1 cellular context compared by ENCODE assay signal in the genomic region with DNA sequence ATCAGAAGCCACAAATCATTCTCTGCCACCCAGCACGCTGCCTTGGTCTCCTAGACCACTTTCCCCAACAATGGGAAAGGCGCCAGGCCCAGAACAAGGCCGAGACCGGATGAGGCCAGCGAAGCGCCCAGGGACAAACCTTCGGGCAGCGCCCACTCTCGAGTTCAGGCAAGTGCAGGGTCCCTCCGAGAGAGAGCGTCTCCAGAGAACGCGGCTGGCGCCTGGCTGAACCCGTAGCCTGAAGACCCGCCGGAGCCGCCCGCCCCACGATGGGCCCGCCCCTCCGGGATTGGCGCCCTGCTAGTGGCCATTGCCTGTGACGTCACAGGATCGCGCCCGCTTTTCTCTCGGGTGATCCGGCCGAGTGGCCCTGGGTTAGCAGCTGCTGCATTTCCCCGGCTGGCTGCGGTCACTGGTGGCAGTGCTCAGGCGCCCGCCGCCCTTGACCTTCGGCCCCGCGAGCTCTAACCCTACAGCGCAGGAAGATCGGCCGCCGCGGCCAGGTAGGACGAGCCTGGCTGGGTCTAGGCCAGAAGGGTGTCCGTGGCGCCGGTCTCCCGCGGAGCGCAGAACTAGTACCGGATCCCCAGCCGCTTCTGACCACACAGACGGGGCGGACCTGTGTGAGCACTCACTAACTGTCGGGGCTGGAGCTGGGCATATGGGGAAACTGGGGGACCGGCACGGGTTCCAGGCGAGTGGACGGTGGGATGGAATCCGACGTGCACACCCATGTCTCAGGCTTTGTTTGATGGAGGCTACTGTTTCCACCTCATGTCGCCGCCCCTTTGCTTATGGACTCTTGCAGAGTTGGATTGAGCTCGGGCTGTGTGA.
TF ChIP-seq lines count a peak whose summit lies in the region.

A gene with protein sequence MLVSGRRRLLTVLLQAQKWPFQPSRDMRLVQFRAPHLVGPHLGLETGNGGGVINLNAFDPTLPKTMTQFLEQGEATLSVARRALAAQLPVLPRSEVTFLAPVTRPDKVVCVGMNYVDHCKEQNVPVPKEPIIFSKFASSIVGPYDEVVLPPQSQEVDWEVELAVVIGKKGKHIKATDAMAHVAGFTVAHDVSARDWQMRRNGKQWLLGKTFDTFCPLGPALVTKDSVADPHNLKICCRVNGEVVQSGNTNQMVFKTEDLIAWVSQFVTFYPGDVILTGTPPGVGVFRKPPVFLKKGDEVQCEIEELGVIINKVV (plus strand): TSS at position 339 of the 834 bp plus-strand sequence. CDS start 2,851 bp downstream, outside the sequence.

TF ChIP-seq in HEK293, 187 proteins besides CTCF, POLR2A, EP300 and RAD21 (continued from another document and continues in another):
- TF ChIP-seq PRDM2 (tag by site-specific recombination; IDR thresholded peaks at IDR 0.05; ENCODE audit: borderline replicate concordance), result no peak
- TF ChIP-seq ZSCAN30 (tag by site-specific recombination; IDR thresholded peaks at IDR 0.05), result no peak
- TF ChIP-seq ZFP69B (tag by site-specific recombination; IDR thresholded peaks at IDR 0.05), result no peak
- no peak; the same call in 1 of the 2 replicates for TF ChIP-seq ZBTB20 (tag by site-specific recombination; IDR thresholded peaks at IDR 0.05)
- TF ChIP-seq ZNF398 (tag by site-specific recombination; IDR thresholded peaks at IDR 0.05), result peak; percentile 18; the same call in 1 of the 2 replicates
- no peak for TF ChIP-seq ZNF555 (tag by site-specific recombination; conservative IDR thresholded peaks at IDR 0.05)
- peak; percentile 47; the same call in 1 of the 2 replicates for TF ChIP-seq KLF16 (tag by site-specific recombination; IDR thresholded peaks at IDR 0.05)
- TF ChIP-seq ZNF792 (tag by site-specific recombination; IDR thresholded peaks at IDR 0.05), result no peak
- no peak for TF ChIP-seq ZNF677 (tag by site-specific recombination; IDR thresholded peaks at IDR 0.05)
- TF ChIP-seq, protein P1, sequence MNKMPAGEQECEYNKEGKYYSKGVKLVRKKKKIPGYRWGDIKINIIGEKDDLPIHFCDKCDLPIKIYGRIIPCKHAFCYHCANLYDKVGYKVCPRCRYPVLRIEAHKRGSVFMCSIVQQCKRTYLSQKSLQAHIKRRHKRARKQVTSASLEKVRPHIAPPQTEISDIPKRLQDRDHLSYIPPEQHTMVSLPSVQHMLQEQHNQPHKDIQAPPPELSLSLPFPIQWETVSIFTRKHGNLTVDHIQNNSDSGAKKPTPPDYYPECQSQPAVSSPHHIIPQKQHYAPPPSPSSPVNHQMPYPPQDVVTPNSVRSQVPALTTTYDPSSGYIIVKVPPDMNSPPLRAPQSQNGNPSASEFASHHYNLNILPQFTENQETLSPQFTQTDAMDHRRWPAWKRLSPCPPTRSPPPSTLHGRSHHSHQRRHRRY (tag by site-specific recombination; IDR thresholded peaks at IDR 0.05), result no peak
- TF ChIP-seq ZBTB17 (tag by site-specific recombination; IDR thresholded peaks at IDR 0.05), result peak; percentile 81
- no peak for TF ChIP-seq ZNF248 (tag by site-specific recombination; IDR thresholded peaks at IDR 0.05)
- TF ChIP-seq ZBTB1 (tag by site-specific recombination; IDR thresholded peaks at IDR 0.05), result no peak
- peak; percentile 77 for TF ChIP-seq SP2 (tag by site-specific recombination; IDR thresholded peaks at IDR 0.05)
- 0 out of 2 replicates have a peak, but pooled peaks have one; percentile 30 for TF ChIP-seq ZNF777 (tag by site-specific recombination; IDR thresholded peaks at IDR 0.05; ENCODE audit: borderline replicate concordance)
- no peak for TF ChIP-seq ZNF626 (tag by site-specific recombination; IDR thresholded peaks at IDR 0.05)
- no peak for TF ChIP-seq KLF7 (tag by site-specific recombination; IDR thresholded peaks at IDR 0.05; ENCODE audit: borderline replicate concordance)
- no peak for TF ChIP-seq ZNF624 (tag by site-specific recombination; IDR thresholded peaks at IDR 0.05)
- no peak for TF ChIP-seq ZNF549 (tag by site-specific recombination; IDR thresholded peaks at IDR 0.05)
- TF ChIP-seq ZNF223 (tag by site-specific recombination; IDR thresholded peaks at IDR 0.05), result no peak
- TF ChIP-seq ZNF10 (tag by site-specific recombination; IDR thresholded peaks at IDR 0.05), result 0 out of 2 replicates have a peak, but pooled peaks have one; percentile 35
- TF ChIP-seq ZNF639 (tag by site-specific recombination; IDR thresholded peaks at IDR 0.05), result no peak
- peak; percentile 19 for TF ChIP-seq GLIS2 (tag by site-specific recombination; IDR thresholded peaks at IDR 0.05)
- no peak for TF ChIP-seq ZFP41 (tag by site-specific recombination; IDR thresholded peaks at IDR 0.05; ENCODE audit: borderline replicate concordance)
- TF ChIP-seq KLF17 (tag by site-specific recombination; IDR thresholded peaks at IDR 0.05), result no peak
- TF ChIP-seq ZNF132 (tag by site-specific recombination; IDR thresholded peaks at IDR 0.05; ENCODE audit: borderline replicate concordance), result no peak
- TF ChIP-seq ZSCAN16 (tag by site-specific recombination; IDR thresholded peaks at IDR 0.05), result no peak
- TF ChIP-seq ZNF26 (tag by site-specific recombination; IDR thresholded peaks at IDR 0.05), result no peak
- no peak for TF ChIP-seq ZNF785 (tag by site-specific recombination; IDR thresholded peaks at IDR 0.05)
- TF ChIP-seq ZNF561 (tag by site-specific recombination; IDR thresholded peaks at IDR 0.05; ENCODE audit: borderline replicate concordance), result no peak
- no peak for TF ChIP-seq FEZF1 (tag by site-specific recombination; IDR thresholded peaks at IDR 0.05)
- no peak for TF ChIP-seq ZNF114 (tag by site-specific recombination; IDR thresholded peaks at IDR 0.05)
- TF ChIP-seq, protein P2, sequence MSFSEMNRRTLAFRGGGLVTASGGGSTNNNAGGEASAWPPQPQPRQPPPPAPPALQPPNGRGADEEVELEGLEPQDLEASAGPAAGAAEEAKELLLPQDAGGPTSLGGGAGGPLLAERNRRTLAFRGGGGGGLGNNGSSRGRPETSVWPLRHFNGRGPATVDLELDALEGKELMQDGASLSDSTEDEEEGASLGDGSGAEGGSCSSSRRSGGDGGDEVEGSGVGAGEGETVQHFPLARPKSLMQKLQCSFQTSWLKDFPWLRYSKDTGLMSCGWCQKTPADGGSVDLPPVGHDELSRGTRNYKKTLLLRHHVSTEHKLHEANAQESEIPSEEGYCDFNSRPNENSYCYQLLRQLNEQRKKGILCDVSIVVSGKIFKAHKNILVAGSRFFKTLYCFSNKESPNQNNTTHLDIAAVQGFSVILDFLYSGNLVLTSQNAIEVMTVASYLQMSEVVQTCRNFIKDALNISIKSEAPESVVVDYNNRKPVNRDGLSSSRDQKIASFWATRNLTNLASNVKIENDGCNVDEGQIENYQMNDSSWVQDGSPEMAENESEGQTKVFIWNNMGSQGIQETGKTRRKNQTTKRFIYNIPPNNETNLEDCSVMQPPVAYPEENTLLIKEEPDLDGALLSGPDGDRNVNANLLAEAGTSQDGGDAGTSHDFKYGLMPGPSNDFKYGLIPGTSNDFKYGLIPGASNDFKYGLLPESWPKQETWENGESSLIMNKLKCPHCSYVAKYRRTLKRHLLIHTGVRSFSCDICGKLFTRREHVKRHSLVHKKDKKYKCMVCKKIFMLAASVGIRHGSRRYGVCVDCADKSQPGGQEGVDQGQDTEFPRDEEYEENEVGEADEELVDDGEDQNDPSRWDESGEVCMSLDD (tag by site-specific recombination; IDR thresholded peaks at IDR 0.05), result peak; percentile 81
- TF ChIP-seq HOXC10 (CRISPR knock-in tag; IDR thresholded peaks at IDR 0.05), result no peak
- TF ChIP-seq ZBTB6 (tag by site-specific recombination; IDR thresholded peaks at IDR 0.05), result no peak
- no peak for TF ChIP-seq TCF7L2 (IDR thresholded peaks at IDR 0.05; ENCODE audit: borderline replicate concordance, low read depth, low read length)
- no peak for TF ChIP-seq ZNF23 (tag by site-specific recombination; IDR thresholded peaks at IDR 0.05; ENCODE audit: borderline replicate concordance)
